ENCODE assay signal across 21 cellular contexts in genomic region chr5:81948349-81948748, GRCh38. TPM values are rescaled to one million over a fixed set of nuclear protein-coding genes. Genes with fewer than 3 reads are reported as not detected.
A peak's percentile ranks its signal among the peaks of the same experiment; 100 is the strongest.
DNase-seq lines count a peak whose midpoint lies in the region; ATAC-seq and TF ChIP-seq lines count a peak whose summit lies in the region.
"Had no signal": no experiment of that assay in that cellular context is flagged by ENCODE, and none has a peak within 500 bp of the region (broad histone marks: within the 10 kb centered on the region; RNA-seq: fewer than 3 reads in every experiment).

No MANE protein-coding gene starts in this region.

- 66 to 72% methylated on average over 3 of the region's 3 CpGs for WGBS in heart right ventricle, 2 donors

- peaks cover 0 to 9% of the 10 kb centered on the region in 2 donors for H3K9me3 ChIP-seq in left lung
- peaks cover 0 to 10% (median 3%) of the 10 kb centered on the region in 11 donors for H3K9me3 ChIP-seq in heart right ventricle
- H3K9me3 ChIP-seq: testis had no signal

- H3K4me3 ChIP-seq in AG10803 (ENCODE audit: low read length), result no peak overlapping the region
- no peak overlapping the region for H3K4me3 ChIP-seq in cardiac fibroblast (replicated peaks in 1 of 2; ENCODE audit: low read depth in 2 of 2, low read length in 2 of 2)
- no peak overlapping the region for H3K4me3 ChIP-seq in left lung
- no peak overlapping the region for H3K4me3 ChIP-seq in heart right ventricle
- H3K4me3 ChIP-seq: gastroesophageal sphincter, testis had no signal

- no peaks in the 10 kb centered on the region for H3K27me3 ChIP-seq in left lung
- no peaks in the 10 kb centered on the region for H3K27me3 ChIP-seq in heart right ventricle
- H3K27me3 ChIP-seq: gastroesophageal sphincter, testis had no signal

- H3K4me1 ChIP-seq in left lung, result no peaks in the 10 kb centered on the region
- peaks cover 0 to 21% (median 10%) of the 10 kb centered on the region in 9 donors for H3K4me1 ChIP-seq in heart right ventricle

- intact Hi-C loops in left lung (cut with DNase I), result no loop called here
- intact Hi-C loops in cardiac septum (cut with DNase I), result no loop called here
- intact Hi-C loops in heart right ventricle (cut with DNase I), result no loop called here

- TF ChIP-seq CTCF in AG10803 (conservative IDR thresholded peaks at IDR 0.05; ENCODE audit: low read length) (no peak), cardiac fibroblast (IDR thresholded peaks at IDR 0.05; ENCODE audit: low read depth, low read length) (no peak), left lung (IDR thresholded peaks at IDR 0.05) (no peak), heart right ventricle (IDR thresholded peaks at IDR 0.05) (no peak)

- H3K36me3 ChIP-seq in left lung, result no peaks in the 10 kb centered on the region
- no peaks in the 10 kb centered on the region for H3K36me3 ChIP-seq in heart right ventricle
- H3K36me3 ChIP-seq: gastroesophageal sphincter had no signal

- peak; percentile 54 for DNase-seq in AG10803 (ENCODE audit: low read depth)
- DNase-seq in NCI-H2029 treated with DMSO at 0.1 percent for 48 hours (lab: John Stamatoyannopoulos, UW), result peak; percentile 18
- peak; percentile 48 to 90 for DNase-seq in cardiac fibroblast (ENCODE audit: low read depth in 2 of 2)
- no peak for DNase-seq in left lung
- no peak for DNase-seq in caudate nucleus (lab: John Stamatoyannopoulos, UW)
- DNase-seq in cardiac septum (ENCODE audit: low spot score), result no peak
- DNase-seq in heart right ventricle, result no peak
- DNase-seq: activated CD4-positive, alpha-beta T cell treated with anti-CD3 and anti-CD28 coated beads, Interleukin-2, amount 50 U/mL, for 1 hour; activated CD8-positive, alpha-beta memory T cell treated with anti-CD3 and anti-CD28 coated beads, Interleukin-2, amount 50 U/mL, for 4 hours; amniotic stem cell; CD4-positive, alpha-beta memory T cell; left colon; NCI-H1694; NCI-H524 treated with DMSO at 0.1 percent for 48 hours; retina; SIG-M5; T-cell; testis had no signal

- H3K27ac ChIP-seq in left lung (no peak overlapping the region), caudate nucleus (ENCODE audit: low read depth, low read length) (no peak overlapping the region), heart right ventricle (no peak overlapping the region)
- H3K27ac ChIP-seq: gastroesophageal sphincter, testis had no signal

- ATAC-seq in left lung, result peak; percentile 69
- no peak for ATAC-seq in heart right ventricle
- no peak for ATAC-seq in HG03571 (IDR thresholded peaks at IDR 0.05; ENCODE audit: unreplicated experiment)
- ATAC-seq: gastroesophageal sphincter; left colon; stimulated activated effector memory CD8-positive, alpha-beta T cell treated with anti-CD3 and anti-CD28 coated beads, Interleukin-12 subunit alpha, Interleukin-12 subunit beta, amount 100 ng/mL, for 72 hours; T-cell had no signal

RNA-seq across cellular contexts. Expression of gene ATG10, which starts 23.5 kb away (rescaled TPM):
- total RNA-seq in left lung (1 to 10 TPM; 6.4 to 7.1 TPM), cardiac septum (7.1 TPM), heart right ventricle (1 to 10 TPM; 4.6 to 8.0 (median 7.2) TPM)
- 1 to 10 TPM; 4.8 to 5.0 TPM for polyA plus RNA-seq in heart right ventricle

Comparison
In these comparisons a context has a peak if more than half of its experiments do, and no peak if none do; other contexts are left out.
1. DNase-seq: peak in AG10803 (single experiment), NCI-H2029 treated with DMSO at 0.1 percent for 48 hours (single experiment) and cardiac fibroblast (2 of 2); none in left lung (0 of 2), caudate nucleus (0 of 61), cardiac septum (single experiment) and heart right ventricle (0 of 2).